Comparison of ENCODE assay signal across 9 cellular contexts in genomic region chr6:116847234-116847633, GRCh38. TPM values are rescaled to one million over a fixed set of nuclear protein-coding genes. Genes with fewer than 3 reads are reported as not detected.
DNase-seq lines count a peak whose midpoint lies in the region; ATAC-seq, FAIRE-seq and TF ChIP-seq lines count a peak whose summit lies in the region.
"Had no signal": no experiment of that assay in that cellular context is flagged by ENCODE, and none has a peak within 500 bp of the region (broad histone marks: within the 10 kb centered on the region; RNA-seq: fewer than 3 reads in every experiment).

No MANE protein-coding gene starts in this region.

- H3K4me3 Mint-ChIP-seq in type B pancreatic cell, result no peak overlapping the region

- TF ChIP-seq POLR2A in GM12891 (IDR thresholded peaks at IDR 0.05; ENCODE audit: low read depth, low read length), result no peak

- no peaks in the 10 kb centered on the region for H4K20me1 ChIP-seq in OCI-LY1 (ENCODE audit: insufficient read depth, low read length)

- TF ChIP-seq CTCF in OCI-LY1 (IDR thresholded peaks at IDR 0.05; ENCODE audit: low read length), result peak; percentile 32; the same call in 1 of the 2 replicates
- TF ChIP-seq CTCF in fibroblast of mammary gland (conservative IDR thresholded peaks at IDR 0.05; ENCODE audit: control insufficient read depth, insufficient read depth, low read depth, low read length), result peak; percentile 23
- TF ChIP-seq CTCF in type B pancreatic cell (conservative IDR thresholded peaks at IDR 0.05), result peak; percentile 64

- H3K4me1 ChIP-seq in OCI-LY1 (ENCODE audit: insufficient read depth, low read length, severe bottlenecking), result no peaks in the 10 kb centered on the region

- H3K9me2 ChIP-seq in OCI-LY1 (ENCODE audit: low read depth, low read length), result no peaks in the 10 kb centered on the region

- H3K27me3 ChIP-seq in OCI-LY1 (ENCODE audit: insufficient read depth, low read length), result no peaks in the 10 kb centered on the region

- no peak for FAIRE-seq in GM12891 (lab: Jason Lieb, UNC)

- H3K27me3 Mint-ChIP-seq in type B pancreatic cell, result no peaks in the 10 kb centered on the region

- no peaks in the 10 kb centered on the region for H3K36me3 Mint-ChIP-seq in type B pancreatic cell

- no peak overlapping the region for H2AFZ ChIP-seq in OCI-LY1 (ENCODE audit: low read length)

- no peaks in the 10 kb centered on the region for H3F3A ChIP-seq in OCI-LY1 (ENCODE audit: insufficient read depth, low read length)

- no peaks in the 10 kb centered on the region for H3K9me3 Mint-ChIP-seq in type B pancreatic cell

- H3K9me3 ChIP-seq in OCI-LY1 (ENCODE audit: low read length), result no peaks in the 10 kb centered on the region

- ATAC-seq in HG03103 (IDR thresholded peaks at IDR 0.05; ENCODE audit: low read depth, unreplicated experiment), result peak; percentile 70
- ATAC-seq in HG02571 (IDR thresholded peaks at IDR 0.05; ENCODE audit: unreplicated experiment), result no peak
- no peak for ATAC-seq in GM21390 (IDR thresholded peaks at IDR 0.05; ENCODE audit: unreplicated experiment)

- no peak overlapping the region for H3K27ac Mint-ChIP-seq in type B pancreatic cell

- DNase-seq in GM04503 (ENCODE audit: low read depth) (peak; percentile 3), fibroblast of mammary gland (ENCODE audit: low read depth) (peak; percentile 52), type B pancreatic cell (ENCODE audit: extremely low spot score, unreplicated experiment) (no peak), GM12891 (ENCODE audit: insufficient read length, low spot score) (no peak)

- H3K79me2 ChIP-seq in OCI-LY1 (ENCODE audit: insufficient read depth, low read length), result no peaks in the 10 kb centered on the region

- no peak overlapping the region for H3K9ac ChIP-seq in OCI-LY1 (ENCODE audit: low read length)

- H3K4me3 ChIP-seq in OCI-LY1 (ENCODE audit: low read depth, low read length, poor library complexity, severe bottlenecking) (no peak overlapping the region), fibroblast of mammary gland (ENCODE audit: control insufficient read depth, low read depth, low read length) (no peak overlapping the region)

- H3K4me2 ChIP-seq in OCI-LY1 (ENCODE audit: low read length), result no peak overlapping the region

- H3K4me1 Mint-ChIP-seq in type B pancreatic cell (ENCODE audit: unreplicated experiment), result no peaks in the 10 kb centered on the region

- no peaks in the 10 kb centered on the region for H3K36me3 ChIP-seq in OCI-LY1 (ENCODE audit: insufficient read depth, low read length)

- H3K27ac ChIP-seq in OCI-LY1 (ENCODE audit: low read depth, low read length, poor library complexity, severe bottlenecking), result no peak overlapping the region

TF ChIP-seq in GM12891, 5 proteins besides CTCF, POLR2A, EP300 and RAD21:
- TF ChIP-seq SPI1 (IDR thresholded peaks at IDR 0.05; ENCODE audit: low read depth, low read length) (no peak), PAX5 (IDR thresholded peaks at IDR 0.05; ENCODE audit: insufficient read depth, low read length, severe bottlenecking) (no peak), TAF1 (IDR thresholded peaks at IDR 0.05; ENCODE audit: low read depth, low read length) (no peak), POU2F2 (IDR thresholded peaks at IDR 0.05; ENCODE audit: low read depth, low read length) (no peak), POLR2AphosphoS5 (IDR thresholded peaks at IDR 0.05; ENCODE audit: low read depth, low read length) (no peak)

RNA-seq across cellular contexts. Expression of gene GPRC6A, which starts 18.4 kb away (rescaled TPM):
- 0.12 and 0.19 TPM in 2 replicates for total RNA-seq in type B pancreatic cell (ENCODE audit: low replicate concordance)
- polyA plus RNA-seq in GM12891 (2012; ENCODE audit: low read depth, missing spikeins), result not detected
- total RNA-seq: mononuclear cell had no signal

RNA-seq across cellular contexts. Expression of gene RFX6, which starts 29.8 kb away (rescaled TPM):
- 18.3 and 23.9 TPM in 2 replicates for total RNA-seq in type B pancreatic cell (ENCODE audit: low replicate concordance)
- polyA plus RNA-seq in GM12891 (2012; ENCODE audit: low read depth, missing spikeins), result not detected
- total RNA-seq: mononuclear cell had no signal

Comparison
In these comparisons a context has a peak if more than half of its experiments do, and no peak if none do; other contexts are left out.
1. DNase-seq: peak in GM04503 (single experiment) and fibroblast of mammary gland (single experiment); none in type B pancreatic cell (single experiment) and GM12891 (single experiment).
2. Peak in every context shown above with its lines, with median percentiles within 50 percentile points of each other: CTCF ChIP-seq.